Comparison of ENCODE assay signal across 5 cellular contexts in the genomic region with DNA sequence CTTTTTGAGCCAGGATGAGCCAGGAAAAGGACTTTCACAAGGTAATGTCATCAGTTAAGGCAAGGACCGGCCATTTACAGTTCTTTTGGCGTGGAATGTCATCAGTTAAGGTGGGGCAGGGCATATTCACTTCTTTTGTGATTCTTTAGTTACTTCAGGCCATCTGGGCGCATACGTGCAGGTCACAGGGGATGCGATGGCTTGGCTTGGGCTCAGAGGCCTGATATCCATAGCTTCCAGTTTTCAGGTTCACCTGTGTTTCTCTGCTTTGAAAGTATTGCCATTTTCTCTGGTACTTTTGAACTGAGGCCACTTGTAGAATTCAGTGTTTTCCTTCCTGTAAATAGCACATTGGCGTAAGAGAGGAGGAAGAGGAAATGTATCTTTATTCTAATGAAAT.
DNase-seq lines count a peak whose midpoint lies in the region; ATAC-seq and TF ChIP-seq lines count a peak whose summit lies in the region.
"Not testable (repeated sequence)": the region's sequence is repeated elsewhere in the genome, so short reads cannot be mapped to it uniquely, and the experiment has no call there.

No MANE protein-coding gene starts in this region.

- not testable (repeated sequence) for H2BK20ac ChIP-seq in H9 (ENCODE audit: low read depth, low read length, poor library complexity, severe bottlenecking)

- not testable (repeated sequence) for H3K27ac ChIP-seq in H9 (ENCODE audit: insufficient read length, low read depth, low read length); endodermal cell (ENCODE audit: low read depth, low read length)

- not testable (repeated sequence) for H3K23ac ChIP-seq in H9 (ENCODE audit: insufficient read length, low read depth, low read length)

- not testable (repeated sequence) for H3K4ac ChIP-seq in H9 (ENCODE audit: low read depth, low read length)

- not testable (repeated sequence) for H2AFZ ChIP-seq in H9 (ENCODE audit: low read length)

- H3K9me3 ChIP-seq in ES-I3 (ENCODE audit: control insufficient read depth, insufficient read depth, low read length); H9 (ENCODE audit: control insufficient read depth, low read depth, low read length); endodermal cell (ENCODE audit: control insufficient read depth, low read length); iPS-15b (ENCODE audit: control insufficient read depth, insufficient read depth, low read length): not testable (repeated sequence)

- not testable (repeated sequence) for H3T11ph ChIP-seq in H9 (ENCODE audit: low read length)

- H4K8ac ChIP-seq in H9 (replicated peaks; ENCODE audit: insufficient read length, low read depth, low read length), result not testable (repeated sequence)

- not testable (repeated sequence) for H3K27ac Mint-ChIP-seq in H9
- H3K27ac Mint-ChIP-seq in WTC11 (peak overlapping the region; percentile 92), endodermal cell (peak overlapping the region; percentile 20)

- DNase-seq in H9 (peak; percentile 48), endodermal cell (peak; percentile 54)
- DNase-seq in WTC11 (ENCODE audit: low spot score), result not testable (repeated sequence)

- H3K4me3 ChIP-seq in endodermal cell (ENCODE audit: low read length), result not testable (repeated sequence)
- peak overlapping the region; percentile 19 for H3K4me3 ChIP-seq in iPS-15b (ENCODE audit: low read depth, low read length)

- not testable (repeated sequence) for TF ChIP-seq CTCF in H9 (conservative IDR thresholded peaks at IDR 0.05); WTC11 (IDR thresholded peaks at IDR 0.05); endodermal cell (conservative IDR thresholded peaks at IDR 0.05)

- not testable (repeated sequence) for H3K23me2 ChIP-seq in H9 (ENCODE audit: insufficient read length, low read depth, low read length, poor library complexity, severe bottlenecking)

- not testable (repeated sequence) for H3K56ac ChIP-seq in H9 (ENCODE audit: insufficient read length, low read depth, low read length)

- ATAC-seq in WTC11, result peak; percentile 36

- not testable (repeated sequence) for H3K27me3 Mint-ChIP-seq in H9 (ENCODE audit: low read depth); WTC11 (ENCODE audit: low read depth); endodermal cell (ENCODE audit: insufficient read depth)

- H2BK15ac ChIP-seq in H9 (ENCODE audit: low read depth, low read length), result not testable (repeated sequence)

- not testable (repeated sequence) for H3K36me3 Mint-ChIP-seq in H9 (ENCODE audit: insufficient read depth in 1 of 3, low read depth in 3 of 3); WTC11; endodermal cell (ENCODE audit: low read depth)

- H3K79me1 ChIP-seq in H9 (ENCODE audit: insufficient read depth, low read depth, low read length, poor library complexity, severe bottlenecking), result not testable (repeated sequence)

- CTCF ChIA-PET in WTC11 (lab: Charles Lee), result interaction anchor here (1.2 kb wide), 1 partner anchor 16 kb away, joined by 4 read pairs; no protein-coding TSS in a partner anchor

- H3K79me2 ChIP-seq in H9 (ENCODE audit: insufficient read depth, low read length), result not testable (repeated sequence)

- no CpG with 5 or more reads among the region's 6 CpGs for WGBS in H9 (ENCODE audit: extremely low coverage, insufficient read length, low lambda C conversion rate)
- WGBS in endodermal cell (ENCODE audit: insufficient coverage in 1 of 2, insufficient read length in 1 of 2), 2 experiments, result 89 to 100% methylated on average over 1 to 6 of the region's 6 CpGs

- not testable (repeated sequence) for H4K5ac ChIP-seq in H9 (ENCODE audit: insufficient read length, low read depth, low read length)

- H3K18ac ChIP-seq in H9 (ENCODE audit: insufficient read length, low read depth, low read length), result not testable (repeated sequence)

- POLR2A ChIA-PET in WTC11 (lab: Charles Lee), result interaction anchor here (0.6 kb wide), 1 partner anchor 1432 kb away, joined by 6 read pairs; no protein-coding TSS in a partner anchor

- not testable (repeated sequence) for H3K9me3 Mint-ChIP-seq in H9, WTC11, endodermal cell

- H4K91ac ChIP-seq in H9 (ENCODE audit: insufficient read length, low read depth, low read length), result not testable (repeated sequence)

- H3K27me3 ChIP-seq in H9 (ENCODE audit: insufficient read depth, low read length); endodermal cell (ENCODE audit: control insufficient read depth, insufficient read depth, low read length, poor library complexity, severe bottlenecking); iPS-15b (ENCODE audit: control insufficient read depth, insufficient read depth, low read length): not testable (repeated sequence)

- not testable (repeated sequence) for H2BK12ac ChIP-seq in H9 (ENCODE audit: insufficient read length, low read depth, low read length)

- not testable (repeated sequence) for H3K14ac ChIP-seq in H9 (ENCODE audit: insufficient read depth, low read length)

- not testable (repeated sequence) for H2BK5ac ChIP-seq in H9 (ENCODE audit: insufficient read length, low read length)

- H3K4me3 Mint-ChIP-seq in H9, result not testable (repeated sequence)
- H3K4me3 Mint-ChIP-seq in WTC11 (peak overlapping the region; percentile 63), endodermal cell (peak overlapping the region; percentile 58)

- H3K36me3 ChIP-seq in ES-I3 (ENCODE audit: insufficient read depth, low read length); endodermal cell (ENCODE audit: control insufficient read depth, insufficient read depth, low read length); iPS-15b (ENCODE audit: control insufficient read depth, insufficient read depth, low read length): not testable (repeated sequence)

- H3K4me1 ChIP-seq in ES-I3 (ENCODE audit: insufficient read depth, low read length), result peaks cover 39% of the 10 kb centered on the region
- not testable (repeated sequence) for H3K4me1 ChIP-seq in H9 (ENCODE audit: insufficient read depth, low read length); endodermal cell (ENCODE audit: control insufficient read depth, insufficient read depth, low read length)
- H3K4me1 ChIP-seq in iPS-15b (ENCODE audit: control insufficient read depth, insufficient read depth, low read length), result peaks cover 12% of the 10 kb centered on the region

- peak overlapping the region; percentile 46 for H3K9ac ChIP-seq in ES-I3 (ENCODE audit: low read depth, low read length)
- not testable (repeated sequence) for H3K9ac ChIP-seq in H9 (ENCODE audit: extremely low read depth, insufficient read length, low read length); endodermal cell (ENCODE audit: extremely low read depth, low read length, poor library complexity, severe bottlenecking); iPS-15b (ENCODE audit: low read depth, low read length)

- not testable (repeated sequence) for H2AK5ac ChIP-seq in H9 (ENCODE audit: insufficient read length, low read length)

- H3K4me1 Mint-ChIP-seq in H9 (peaks cover 10 to 22% of the 10 kb centered on the region in 2 experiments), WTC11 (peaks cover 60% of the 10 kb centered on the region), endodermal cell (peaks cover 56% of the 10 kb centered on the region)

- H3K4me2 ChIP-seq in H9 (ENCODE audit: insufficient read depth, insufficient read length, low read length), result not testable (repeated sequence)

- not testable (repeated sequence) for H2BK120ac ChIP-seq in H9 (ENCODE audit: low read depth, low read length, poor library complexity, severe bottlenecking)

- not testable (repeated sequence) for H4K20me1 ChIP-seq in H9 (ENCODE audit: control insufficient read depth, insufficient read depth, insufficient read length)
